ENCODE assay signal across 2 cellular contexts in genomic region chr2:62460175-62460574, GRCh38.
A peak's percentile ranks its signal among the peaks of the same experiment; 100 is the strongest.
TF ChIP-seq lines count a peak whose summit lies in the region.

No MANE protein-coding gene starts in this region.

TF ChIP-seq in HepG2, 621 proteins besides CTCF, POLR2A, EP300 and RAD21:
- TF ChIP-seq ZNF629 (CRISPR knock-in tag; conservative IDR thresholded peaks at IDR 0.05) (peak; percentile 41; the same call in 1 of the 2 replicates), ZNF790 (CRISPR knock-in tag; IDR thresholded peaks at IDR 0.05; ENCODE audit: borderline replicate concordance) (no peak)

TF ChIP-seq in GM12878, 131 proteins besides CTCF, POLR2A, EP300 and RAD21:
- TF ChIP-seq ZNF24 (IDR thresholded peaks at IDR 0.05): no peak
- peak; percentile 93 for TF ChIP-seq PAX5 (IDR thresholded peaks at IDR 0.05; ENCODE audit: borderline replicate concordance, low read depth, low read length)
